1 cellular context compared by ENCODE assay signal in genomic region chr11:65445604-65446445, GRCh38.
TF ChIP-seq lines count a peak whose summit lies in the region.

No MANE protein-coding gene starts in this region.

TF ChIP-seq in HepG2, 621 proteins besides CTCF, POLR2A, EP300 and RAD21 (continued from another document and continues in another):
- no peak for TF ChIP-seq SNAPC4 (CRISPR knock-in tag; IDR thresholded peaks at IDR 0.05)
- no peak for TF ChIP-seq HDAC2 (CRISPR knock-in tag; IDR thresholded peaks at IDR 0.05)
- TF ChIP-seq ZNF407 (CRISPR knock-in tag; IDR thresholded peaks at IDR 0.05; ENCODE audit: not compliant biosample characterization) = no peak
- no peak for TF ChIP-seq RORA (CRISPR knock-in tag; IDR thresholded peaks at IDR 0.05)
- peak; percentile 32 for TF ChIP-seq POLR2G (IDR thresholded peaks at IDR 0.05; ENCODE audit: low read depth, low read length)
- no peak for TF ChIP-seq FOXK2 (IDR thresholded peaks at IDR 0.05)
- TF ChIP-seq AGO2 (optimal IDR thresholded peaks at IDR 0.05; ENCODE audit: low read depth, low read length) = peak; percentile 96
- no peak for TF ChIP-seq NFRKB (IDR thresholded peaks at IDR 0.05)
- TF ChIP-seq SAFB2 (CRISPR knock-in tag; IDR thresholded peaks at IDR 0.05; ENCODE audit: borderline replicate concordance, low read depth) = no peak
- no peak for TF ChIP-seq ARNT (IDR thresholded peaks at IDR 0.05)
- TF ChIP-seq ZBTB14 (CRISPR knock-in tag; IDR thresholded peaks at IDR 0.05) = no peak
- TF ChIP-seq GATAD2A (CRISPR knock-in tag; IDR thresholded peaks at IDR 0.05) = no peak
- TF ChIP-seq FOSL2 (CRISPR knock-in tag; IDR thresholded peaks at IDR 0.05) = no peak
- peak; percentile 87; the same call in 1 of the 2 replicates for TF ChIP-seq POLR2AphosphoS2 (IDR thresholded peaks at IDR 0.05; ENCODE audit: low read depth, low read length)
- no peak for TF ChIP-seq ZNF451 (CRISPR knock-in tag; IDR thresholded peaks at IDR 0.05)
- TF ChIP-seq PHB2 (IDR thresholded peaks at IDR 0.05; ENCODE audit: partially characterized antibody) = no peak
- TF ChIP-seq TCF7L2 (IDR thresholded peaks at IDR 0.05; ENCODE audit: low read depth, low read length) = no peak
- TF ChIP-seq ZNF740 (CRISPR knock-in tag; IDR thresholded peaks at IDR 0.05) = no peak
- TF ChIP-seq ZNF589 (CRISPR knock-in tag; conservative IDR thresholded peaks at IDR 0.05) = no peak
- no peak for TF ChIP-seq BCLAF1 (IDR thresholded peaks at IDR 0.05)
- TF ChIP-seq ZNF256 (CRISPR knock-in tag; conservative IDR thresholded peaks at IDR 0.05) = no peak
- TF ChIP-seq ZFP62 (CRISPR knock-in tag; IDR thresholded peaks at IDR 0.05) = no peak
- TF ChIP-seq NFIB (CRISPR knock-in tag; IDR thresholded peaks at IDR 0.05; ENCODE audit: borderline replicate concordance) = no peak
- no peak for TF ChIP-seq MLX (CRISPR knock-in tag; IDR thresholded peaks at IDR 0.05)
- TF ChIP-seq THAP7 (CRISPR knock-in tag; IDR thresholded peaks at IDR 0.05) = no peak
- no peak for TF ChIP-seq REST (IDR thresholded peaks at IDR 0.05; ENCODE audit: borderline replicate concordance in 1 of 2, low read depth in 1 of 2, low read length in 2 of 2)
- no peak for TF ChIP-seq ZNF775 (CRISPR knock-in tag; IDR thresholded peaks at IDR 0.05; ENCODE audit: borderline replicate concordance)
- no peak for TF ChIP-seq PHF8 (CRISPR knock-in tag; IDR thresholded peaks at IDR 0.05)
- TF ChIP-seq KMT2A (CRISPR knock-in tag; IDR thresholded peaks at IDR 0.05) = no peak
- no peak for TF ChIP-seq MLXIP (CRISPR knock-in tag; IDR thresholded peaks at IDR 0.05; ENCODE audit: borderline replicate concordance)
